ENCODE assay signal across 7 cellular contexts in the genomic region with DNA sequence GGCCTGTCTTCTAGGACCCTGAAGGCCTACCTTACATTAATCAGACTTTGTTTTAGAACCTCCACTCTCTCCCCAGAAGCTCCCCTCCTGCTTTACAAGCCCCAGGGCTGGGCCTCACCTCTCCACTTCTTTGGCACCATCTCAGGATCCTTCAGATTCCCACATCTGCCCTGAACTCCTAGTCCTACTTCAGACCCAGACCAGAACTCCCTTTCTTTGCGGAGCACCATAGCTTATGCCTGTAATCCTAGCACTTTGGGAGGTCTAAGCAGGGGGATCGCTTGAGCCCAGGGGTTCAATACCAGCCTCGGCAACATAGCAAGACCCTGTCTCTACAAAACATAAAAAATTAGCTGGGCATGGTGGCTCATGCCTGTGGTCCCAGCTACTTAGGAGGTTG. TPM values are rescaled to one million over a fixed set of nuclear protein-coding genes. Genes with fewer than 3 reads are reported as not detected.
DNase-seq lines count a peak whose midpoint lies in the region; ATAC-seq lines count a peak whose summit lies in the region.

No MANE protein-coding gene starts in this region.

- peak overlapping the region; percentile 91 for H3K4me3 Mint-ChIP-seq in activated T-helper 17 cell treated with anti-CD3 and anti-CD28 coated beads, Interleukin-2, amount 50 U/mL, for 72 hours
- H3K4me3 Mint-ChIP-seq in stimulated activated naive B cell treated with anti-CD40 and anti-IgM and Interleukin-4, amounts not matched to agents 10 μg/mL and 1 μg/mL and 100 μg/mL, for 72 hours: peak overlapping the region; percentile 96 to 98

- DNase-seq in stimulated activated naive B cell treated with anti-CD40 and anti-IgM and Interleukin-4, amounts not matched to agents 10 μg/mL and 1 μg/mL and 100 μg/mL, for 72 hours: no peak
- DNase-seq in kidney glomerular epithelial cell (lab: John Stamatoyannopoulos, UW): no peak

- peaks cover 44% of the 10 kb centered on the region for H3K36me3 Mint-ChIP-seq in activated T-helper 17 cell treated with anti-CD3 and anti-CD28 coated beads, Interleukin-2, amount 50 U/mL, for 72 hours (ENCODE audit: low read depth)
- H3K36me3 Mint-ChIP-seq in stimulated activated naive B cell treated with anti-CD40 and anti-IgM and Interleukin-4, amounts not matched to agents 10 μg/mL and 1 μg/mL and 100 μg/mL, for 72 hours: peaks cover 19 to 36% of the 10 kb centered on the region in 2 donors

- H3K27me3 Mint-ChIP-seq in activated T-helper 17 cell treated with anti-CD3 and anti-CD28 coated beads, Interleukin-2, amount 50 U/mL, for 72 hours: no peaks in the 10 kb centered on the region
- no peaks in the 10 kb centered on the region for H3K27me3 Mint-ChIP-seq in stimulated activated naive B cell treated with anti-CD40 and anti-IgM and Interleukin-4, amounts not matched to agents 10 μg/mL and 1 μg/mL and 100 μg/mL, for 72 hours

- H3K9ac ChIP-seq in HUES48 (ENCODE audit: low read depth, low read length) (no peak overlapping the region), iPS-20b (ENCODE audit: low read depth, low read length) (peak overlapping the region; percentile 90)

- H3K27me3 ChIP-seq in HUES48 (ENCODE audit: control insufficient read depth, insufficient read depth, low read length): no peaks in the 10 kb centered on the region
- H3K27me3 ChIP-seq in iPS-20b (ENCODE audit: insufficient read depth, low read length): no peaks in the 10 kb centered on the region

- peaks cover 3% of the 10 kb centered on the region for H3K9me3 Mint-ChIP-seq in activated T-helper 17 cell treated with anti-CD3 and anti-CD28 coated beads, Interleukin-2, amount 50 U/mL, for 72 hours
- no peaks in the 10 kb centered on the region for H3K9me3 Mint-ChIP-seq in stimulated activated naive B cell treated with anti-CD40 and anti-IgM and Interleukin-4, amounts not matched to agents 10 μg/mL and 1 μg/mL and 100 μg/mL, for 72 hours

- peaks cover 30% of the 10 kb centered on the region for H3K36me3 ChIP-seq in HUES48 (ENCODE audit: control insufficient read depth, insufficient read depth, low read length)
- peaks cover 15% of the 10 kb centered on the region; the same call in 1 of the 2 replicates for H3K36me3 ChIP-seq in iPS-20b (ENCODE audit: insufficient read depth, low read depth, low read length)

- H3K27ac ChIP-seq in HUES48 (ENCODE audit: low read depth, low read length) (no peak overlapping the region), iPS-20b (ENCODE audit: low read length) (peak overlapping the region; percentile 72)

- peaks cover 19% of the 10 kb centered on the region for H3K4me1 Mint-ChIP-seq in activated T-helper 17 cell treated with anti-CD3 and anti-CD28 coated beads, Interleukin-2, amount 50 U/mL, for 72 hours
- peaks cover 27 to 39% of the 10 kb centered on the region in 2 donors for H3K4me1 Mint-ChIP-seq in stimulated activated naive B cell treated with anti-CD40 and anti-IgM and Interleukin-4, amounts not matched to agents 10 μg/mL and 1 μg/mL and 100 μg/mL, for 72 hours

- peak overlapping the region; percentile 99 for H3K27ac Mint-ChIP-seq in activated T-helper 17 cell treated with anti-CD3 and anti-CD28 coated beads, Interleukin-2, amount 50 U/mL, for 72 hours
- H3K27ac Mint-ChIP-seq in stimulated activated naive B cell treated with anti-CD40 and anti-IgM and Interleukin-4, amounts not matched to agents 10 μg/mL and 1 μg/mL and 100 μg/mL, for 72 hours: peak overlapping the region; percentile 100

- no peaks in the 10 kb centered on the region for H3K9me3 ChIP-seq in HUES48 (ENCODE audit: control insufficient read depth, insufficient read depth, low read length)
- no peaks in the 10 kb centered on the region for H3K9me3 ChIP-seq in iPS-20b (ENCODE audit: insufficient read depth, low read depth, low read length)

- peak overlapping the region; percentile 81 for H3K4me3 ChIP-seq in HUES48 (ENCODE audit: low read depth, low read length)
- peak overlapping the region; percentile 93 for H3K4me3 ChIP-seq in iPS-20b (ENCODE audit: low read length)

- ATAC-seq in activated T-helper 17 cell treated with anti-CD3 and anti-CD28 coated beads, Interleukin-2, amount 50 U/mL, for 72 hours (replicated peaks): no peak
- ATAC-seq in stimulated activated naive B cell treated with anti-CD40 and anti-IgM and Interleukin-4, amounts not matched to agents 10 μg/mL and 1 μg/mL and 100 μg/mL, for 72 hours (replicated peaks): no peak
- ATAC-seq in GM19397 (IDR thresholded peaks at IDR 0.05; ENCODE audit: unreplicated experiment) (no peak), HG02763 (IDR thresholded peaks at IDR 0.05; ENCODE audit: unreplicated experiment) (no peak)

- 0 out of 2 replicates have a peak, but pooled peaks cover 7% of the 10 kb centered on the region for H3K4me1 ChIP-seq in HUES48 (ENCODE audit: control insufficient read depth, insufficient read depth, low read length)
- peaks cover 5% of the 10 kb centered on the region; the same call in 1 of the 2 replicates for H3K4me1 ChIP-seq in iPS-20b (ENCODE audit: insufficient read depth, low read length)

RNA-seq across cellular contexts. Expression of gene CHCHD5, which starts 1.0 kb away (rescaled TPM):
- total RNA-seq in activated T-helper 17 cell treated with anti-CD3 and anti-CD28 coated beads, Interleukin-2, amount 50 U/mL, for 72 hours: 10 to 100 TPM; 25.2 to 28.9 TPM

RNA-seq across cellular contexts. Expression of gene POLR1B, which starts 43.1 kb away (rescaled TPM):
- 10 to 100 TPM; 30.6 to 59.2 TPM for total RNA-seq in activated T-helper 17 cell treated with anti-CD3 and anti-CD28 coated beads, Interleukin-2, amount 50 U/mL, for 72 hours
